ENCODE assay signal across 22 cellular contexts in genomic region chr11:74646215-74646614, GRCh38.
"Had no signal": no experiment of that assay in that cellular context is flagged by ENCODE, and none has a peak within 500 bp of the region (broad histone marks: within the 10 kb centered on the region; RNA-seq: fewer than 3 reads in every experiment).

No MANE protein-coding gene starts in this region.

- H3K4me1 Mint-ChIP-seq: neural crest cell; stimulated activated memory B cell treated with anti-CD40 and anti-IgM and Interleukin-4, amounts not matched to agents 10 μg/mL and 1 μg/mL and 100 μg/mL, for 72 hours had no signal

- H3K9me3 Mint-ChIP-seq: dendritic cell treated with granulocyte-macrophage colony-stimulating factor and Interleukin-4, amounts not matched to agents 40 ng/mL and 50 ng/mL, for 4 days; effector memory CD8-positive, alpha-beta T cell; natural killer cell; neural crest cell; stimulated activated memory B cell treated with anti-CD40 and anti-IgM and Interleukin-4, amounts not matched to agents 10 μg/mL and 1 μg/mL and 100 μg/mL, for 72 hours; stimulated activated naive CD8-positive, alpha-beta T cell treated with anti-CD3 and anti-CD28 coated beads, Interleukin-15, Interleukin-2, amounts not matched to agents 100 ng/mL and 50 ng/mL, for 24 hours had no signal

- ATAC-seq: effector memory CD8-positive, alpha-beta T cell; heart left ventricle; left colon; left ventricle myocardium superior; natural killer cell; right cardiac atrium; stimulated activated memory B cell treated with anti-CD40 and anti-IgM and Interleukin-4, amounts not matched to agents 10 μg/mL and 1 μg/mL and 100 μg/mL, for 72 hours had no signal

- H3K36me3 ChIP-seq: thoracic aorta had no signal

- H3K27ac Mint-ChIP-seq: dendritic cell treated with granulocyte-macrophage colony-stimulating factor and Interleukin-4, amounts not matched to agents 40 ng/mL and 50 ng/mL, for 4 days; effector memory CD8-positive, alpha-beta T cell; natural killer cell; stimulated activated memory B cell treated with anti-CD40 and anti-IgM and Interleukin-4, amounts not matched to agents 10 μg/mL and 1 μg/mL and 100 μg/mL, for 72 hours; stimulated activated naive CD8-positive, alpha-beta T cell treated with anti-CD3 and anti-CD28 coated beads, Interleukin-15, Interleukin-2, amounts not matched to agents 100 ng/mL and 50 ng/mL, for 24 hours had no signal

- H3K27ac ChIP-seq: epithelial cell of prostate, thoracic aorta had no signal

- H3K4me3 Mint-ChIP-seq: dendritic cell treated with granulocyte-macrophage colony-stimulating factor and Interleukin-4, amounts not matched to agents 40 ng/mL and 50 ng/mL, for 4 days; effector memory CD8-positive, alpha-beta T cell; natural killer cell; neural crest cell; stimulated activated memory B cell treated with anti-CD40 and anti-IgM and Interleukin-4, amounts not matched to agents 10 μg/mL and 1 μg/mL and 100 μg/mL, for 72 hours; stimulated activated naive CD8-positive, alpha-beta T cell treated with anti-CD3 and anti-CD28 coated beads, Interleukin-15, Interleukin-2, amounts not matched to agents 100 ng/mL and 50 ng/mL, for 24 hours had no signal

- H3K9me3 ChIP-seq: heart left ventricle, thoracic aorta had no signal

- H3K4me3 ChIP-seq: heart left ventricle, lung, thoracic aorta had no signal

- H3K4me1 ChIP-seq: heart left ventricle had no signal

- H3K27me3 Mint-ChIP-seq: dendritic cell treated with granulocyte-macrophage colony-stimulating factor and Interleukin-4, amounts not matched to agents 40 ng/mL and 50 ng/mL, for 4 days; effector memory CD8-positive, alpha-beta T cell; stimulated activated memory B cell treated with anti-CD40 and anti-IgM and Interleukin-4, amounts not matched to agents 10 μg/mL and 1 μg/mL and 100 μg/mL, for 72 hours; stimulated activated naive CD8-positive, alpha-beta T cell treated with anti-CD3 and anti-CD28 coated beads, Interleukin-15, Interleukin-2, amounts not matched to agents 100 ng/mL and 50 ng/mL, for 24 hours had no signal

- H3K27me3 ChIP-seq: heart left ventricle had no signal

- DNase-seq: effector memory CD8-positive, alpha-beta T cell; foreskin melanocyte; heart left ventricle; hippocampal formation; left colon; left ventricle myocardium superior; mesenchymal stem cell; natural killer cell; posterior cingulate gyrus; stimulated activated CD4-positive, alpha-beta T cell treated with anti-CD3 and anti-CD28 coated beads, Interleukin-15, amount 100 ng/mL, for 24 hours; stimulated activated CD4-positive, alpha-beta T cell treated with anti-CD3 and anti-CD28 coated beads, Interleukin-1b, Interleukin-23, amount 100 ng/mL, for 48 hours; stimulated activated CD4-positive, alpha-beta T cell treated with anti-CD3 and anti-CD28 coated beads, Interleukin-4, amount 100 ng/mL, for 24 hours; substantia nigra; trophoblast cell had no signal
